ENCODE assay signal across 31 cellular contexts in genomic region chr2:169158874-169159273, GRCh38.
"Had no signal": no experiment of that assay in that cellular context is flagged by ENCODE, and none has a peak within 500 bp of the region (broad histone marks: within the 10 kb centered on the region; RNA-seq: fewer than 3 reads in every experiment).

No MANE protein-coding gene starts in this region.

- H3K4me3 ChIP-seq: adrenal gland, ascending aorta, body of pancreas, breast epithelium, cardiac muscle cell had no signal

- H3K9me3 ChIP-seq: adrenal gland, ascending aorta, body of pancreas, breast epithelium had no signal

- H3K27me3 ChIP-seq: adrenal gland, ascending aorta, body of pancreas, brain microvascular endothelial cell, breast epithelium, cardiac muscle cell had no signal

- DNase-seq: activated effector memory CD4-positive, alpha-beta T cell treated with anti-CD3 and anti-CD28 coated beads, Interleukin-2, amount 50 U/mL, for 16 hours; activated effector memory CD4-positive, alpha-beta T cell treated with Interleukin-2 at 50 U/mL for 16 hours; activated gamma-delta T cell; activated gamma-delta T cell treated with Interleukin-2 at 50 U/mL for 16 hours; activated naive CD4-positive, alpha-beta T cell; activated naive CD4-positive, alpha-beta T cell treated with anti-CD3 and anti-CD28 coated beads for 36 hours; activated naive CD4-positive, alpha-beta T cell treated with anti-CD3 and anti-CD28 coated beads, Interleukin-2, amount 10 ng/mL, durations not matched to agents 7 days and 5 days; activated naive CD4-positive, alpha-beta T cell treated with anti-CD3 and anti-CD28 coated beads, Interleukin-2, amount 50 U/mL, for 16 hours; activated naive CD4-positive, alpha-beta T cell treated with Interleukin-2 at 50 U/mL for 16 hours; activated naive CD8-positive, alpha-beta T cell treated with anti-CD3 and anti-CD28 coated beads for 36 hours; activated naive CD8-positive, alpha-beta T cell treated with anti-CD3 and anti-CD28 coated beads, Interleukin-2, amount 10 ng/mL, durations not matched to agents 7 days and 5 days; activated naive CD8-positive, alpha-beta T cell treated with anti-CD3 and anti-CD28 coated beads, Interleukin-2, amount 50 U/mL, for 24 hours; activated T-cell treated with anti-CD3 and anti-CD28 coated beads, Interleukin-2, amount 50 U/mL, for 24 hours; activated T-cell treated with anti-CD3 and anti-CD28 coated beads, Interleukin-2, amount 50 U/mL, for 4 hours; activated T-cell treated with anti-CD3 and anti-CD28 coated beads, Interleukin-2, amount 50 U/mL, for 48 hours; activated T-cell treated with anti-CD3 and anti-CD28 coated beads, Interleukin-2, amount 50 U/mL, for 72 hours; adrenal gland; amniotic stem cell; amygdala; anterior cingulate cortex; aorta; body of pancreas; brain microvascular endothelial cell; caudate nucleus; central memory CD4-positive, alpha-beta T cell; cerebellar nuclear complex had no signal

- H3K4me1 ChIP-seq: adrenal gland, ascending aorta, breast epithelium had no signal

- H3K36me3 ChIP-seq: adrenal gland, ascending aorta, brain microvascular endothelial cell, breast epithelium, cardiac muscle cell had no signal

- H3K27ac ChIP-seq: adrenal gland, ascending aorta, body of pancreas, brain microvascular endothelial cell, breast epithelium, cardiac muscle cell had no signal

- ATAC-seq: activated naive CD4-positive, alpha-beta T cell treated with anti-CD3 and anti-CD28 coated beads, Interleukin-2, amount 50 U/mL, for 72 hours; activated naive CD8-positive, alpha-beta T cell treated with anti-CD3 and anti-CD28 coated beads, Interleukin-2, amount 50 U/mL, for 24 hours; activated T-cell treated with anti-CD3 and anti-CD28 coated beads, Interleukin-2, amount 50 U/mL, for 4 hours; activated T-cell treated with anti-CD3 and anti-CD28 coated beads, Interleukin-2, amount 50 U/mL, for 72 hours; activated T-helper 17 cell treated with anti-CD3 and anti-CD28 coated beads, Interleukin-2, amount 50 U/mL, for 72 hours; body of pancreas had no signal
